In genomic region chr1:10664251-10664650, GRCh38 we compare ENCODE assay signal across 16 cellular contexts.
DNase-seq lines count a peak whose midpoint lies in the region; ATAC-seq and TF ChIP-seq lines count a peak whose summit lies in the region.
"Had no signal": no experiment of that assay in that cellular context is flagged by ENCODE, and none has a peak within 500 bp of the region (broad histone marks: within the 10 kb centered on the region; RNA-seq: fewer than 3 reads in every experiment).

No MANE protein-coding gene starts in this region.

- H3K4me1 ChIP-seq in IMR-90 (ENCODE audit: control insufficient read depth, insufficient read depth, low read length) (peaks cover 1% of the 10 kb centered on the region; the same call in 1 of the 2 replicates), gastrocnemius medialis (peaks cover 56 to 64% of the 10 kb centered on the region in 2 donors)
- H3K4me1 ChIP-seq: parathyroid adenoma had no signal

- H4K20me1 ChIP-seq in IMR-90 (ENCODE audit: insufficient read depth, low read length) = no peaks in the 10 kb centered on the region

- no peak overlapping the region for H3K9ac ChIP-seq in IMR-90 (ENCODE audit: low read depth, low read length)
- H3K9ac ChIP-seq: parathyroid adenoma had no signal

- H3K27ac ChIP-seq in IMR-90 (ENCODE audit: insufficient read depth, low read length) = no peak overlapping the region
- peak overlapping the region; percentile 89 to 95 (median 92) for H3K27ac ChIP-seq in gastrocnemius medialis
- H3K27ac ChIP-seq: parathyroid adenoma had no signal

- CTCF ChIA-PET in IMR-90 (lab: Yijun Ruan, JAX) = no interaction called here

- WGBS in IMR-90 (ENCODE audit: extremely low coverage in 2 of 2, insufficient read length in 1 of 2), 2 experiments = 47% methylated on average over 14 of the region's 15 CpGs; no CpG with 5 or more reads in 1 of the 2 experiments

- H3K79me1 ChIP-seq in IMR-90 (ENCODE audit: low read depth in 1 of 2, low read length in 2 of 2) = no peaks in the 10 kb centered on the region

- no peak overlapping the region for H3K14ac ChIP-seq in IMR-90 (replicated peaks; ENCODE audit: low read depth, low read length)

- H2AK5ac ChIP-seq in IMR-90 (ENCODE audit: low read depth, low read length) = no peak overlapping the region

- H2BK120ac ChIP-seq in IMR-90 (ENCODE audit: low read depth, low read length) = no peak overlapping the region

- TF ChIP-seq RAD21 in IMR-90 (IDR thresholded peaks at IDR 0.05; ENCODE audit: low read length) = no peak

- H3K4me2 ChIP-seq in IMR-90 (ENCODE audit: low read depth, low read length) = no peak overlapping the region

- H2BK5ac ChIP-seq in IMR-90 (ENCODE audit: low read depth, low read length, poor library complexity, severe bottlenecking) = no peak overlapping the region

- intact Hi-C loops in IMR-90 (cut with micrococcal nuclease) (no loop called here), gastrocnemius medialis (cut with DNase I; ENCODE audit: low total_unique reads) (loop anchor here (1.0 to 10.0 kb wide), 5 partner anchors 52 to 291 kb away; no protein-coding TSS in a partner anchor)

- H4K8ac ChIP-seq in IMR-90 (ENCODE audit: low read depth in 2 of 2, low read length in 2 of 2) = no peak overlapping the region

- H3K36me3 Mint-ChIP-seq in glutamatergic neuron (ENCODE audit: unreplicated experiment) (no peaks in the 10 kb centered on the region), immature natural killer cell (no peaks in the 10 kb centered on the region)

- no peak overlapping the region for H4K91ac ChIP-seq in IMR-90 (ENCODE audit: insufficient read depth, low read depth, low read length)

- H3K27ac Mint-ChIP-seq in glutamatergic neuron (ENCODE audit: unreplicated experiment) (peak overlapping the region; percentile 80), immature natural killer cell (no peak overlapping the region)
- H3K27ac Mint-ChIP-seq: activated CD8-positive, alpha-beta T cell treated with anti-CD3 and anti-CD28 coated beads, Interleukin-2, amount 10 ng/mL, durations not matched to agents 7 days and 5 days; activated T-helper 2 cell treated with anti-CD3 and anti-CD28 coated beads, Interferon-gamma antibody, Interleukin-2, Interleukin-4, amounts not matched to agents 10 μg/mL and 5 μg/mL and 100 μg/mL, durations not matched to agents 14 hours and 24 hours and 36 hours had no signal

- H3K27me3 ChIP-seq in IMR-90 (ENCODE audit: control insufficient read depth, insufficient read depth, low read length) = peaks cover 7% of the 10 kb centered on the region; the same call in 1 of the 2 replicates
- H3K27me3 ChIP-seq in gastrocnemius medialis = no peaks in the 10 kb centered on the region

- no peak overlapping the region for H2BK20ac ChIP-seq in IMR-90 (ENCODE audit: low read depth, low read length)

- TF ChIP-seq POLR2A in IMR-90 (IDR thresholded peaks at IDR 0.05; ENCODE audit: low read depth, low read length) = no peak
- peak; percentile 38 to 40 for TF ChIP-seq POLR2A in gastrocnemius medialis (IDR thresholded peaks at IDR 0.05)

- H2AK9ac ChIP-seq in IMR-90 (replicated peaks; ENCODE audit: low read depth, low read length, poor library complexity) = peak overlapping the region; percentile 78

- peaks cover 18% of the 10 kb centered on the region for H3K4me1 Mint-ChIP-seq in glutamatergic neuron (ENCODE audit: low read depth, unreplicated experiment)
- H3K4me1 Mint-ChIP-seq in immature natural killer cell = no peaks in the 10 kb centered on the region

- TF ChIP-seq CTCF in IMR-90 (conservative IDR thresholded peaks at IDR 0.05; ENCODE audit: low read depth, low read length) (no peak), glutamatergic neuron (IDR thresholded peaks at IDR 0.05; ENCODE audit: partially characterized antibody, unreplicated experiment) (no peak), gastrocnemius medialis (IDR thresholded peaks at IDR 0.05 in 4 of 5, conservative IDR thresholded peaks at IDR 0.05 in 1 of 5) (no peak)

- no peaks in the 10 kb centered on the region for H3K9me1 ChIP-seq in IMR-90 (ENCODE audit: insufficient read depth, low read length)

- no peak overlapping the region for H3K4me3 ChIP-seq in IMR-90 (ENCODE audit: insufficient read depth, low read depth, low read length)
- H3K4me3 ChIP-seq in gastrocnemius medialis = no peak overlapping the region

- no peak overlapping the region for H3K4me3 Mint-ChIP-seq in glutamatergic neuron (ENCODE audit: unreplicated experiment)
- H3K4me3 Mint-ChIP-seq in immature natural killer cell = no peak overlapping the region
- H3K4me3 Mint-ChIP-seq: activated CD8-positive, alpha-beta T cell treated with anti-CD3 and anti-CD28 coated beads, Interleukin-2, amount 10 ng/mL, durations not matched to agents 7 days and 5 days had no signal

- in situ Hi-C loops in IMR-90 (cut with MboI; ENCODE audit: low sequenced_read_pairs) (no loop called here), gastrocnemius medialis (cut with MboI; ENCODE audit: low sequenced_read_pairs in 4 of 4) (no loop called here)

- no peak overlapping the region for H3K4ac ChIP-seq in IMR-90 (ENCODE audit: low read depth, low read length)

- POLR2A ChIA-PET in IMR-90 (lab: Charles Lee; ENCODE audit: unreplicated experiment) = no interaction called here

- no peak overlapping the region for H4K5ac ChIP-seq in IMR-90 (ENCODE audit: low read depth, low read length)

- no peak overlapping the region for H3K56ac ChIP-seq in IMR-90 (ENCODE audit: extremely low read depth, insufficient read depth, low read length)

- H3K23ac ChIP-seq in IMR-90 (ENCODE audit: low read depth, low read length) = no peak overlapping the region

- H2AFZ ChIP-seq in IMR-90 (replicated peaks; ENCODE audit: low read length, poor library complexity) = no peak overlapping the region

- DNase-seq in IMR-90 (no peak), glutamatergic neuron (peak; percentile 68), medulla oblongata (ENCODE audit: extremely low spot score) (peak; percentile 9), gastrocnemius medialis (peak; percentile 95 to 98), kidney tubule cell (ENCODE audit: low spot score) (no peak), immature natural killer cell (no peak), SKM-1 (lab: John Stamatoyannopoulos, UW; ENCODE audit: unreplicated experiment) (no peak)
- DNase-seq: activated CD8-positive, alpha-beta T cell treated with anti-CD3 and anti-CD28 coated beads, Interleukin-2, amount 10 ng/mL, durations not matched to agents 7 days and 5 days; amniotic stem cell; erythroblast; GDM1; Kasumi-1; stimulated activated CD4-positive, alpha-beta T cell treated with anti-CD3 and anti-CD28 coated beads, Interleukin-1b, Interleukin-23, amount 100 ng/mL, for 48 hours had no signal

- H3K36me3 ChIP-seq in IMR-90 (ENCODE audit: control insufficient read depth, insufficient read depth, low read length) = no peaks in the 10 kb centered on the region
- H3K36me3 ChIP-seq in gastrocnemius medialis = peaks cover 0 to 8% of the 10 kb centered on the region in 2 donors

- H3K9me3 Mint-ChIP-seq in glutamatergic neuron (ENCODE audit: unreplicated experiment) (peaks cover 5% of the 10 kb centered on the region), immature natural killer cell (no peaks in the 10 kb centered on the region)
- H3K9me3 Mint-ChIP-seq: activated T-helper 2 cell treated with anti-CD3 and anti-CD28 coated beads, Interferon-gamma antibody, Interleukin-2, Interleukin-4, amounts not matched to agents 10 μg/mL and 5 μg/mL and 100 μg/mL, durations not matched to agents 14 hours and 24 hours and 36 hours had no signal

- no peak overlapping the region for H2BK15ac ChIP-seq in IMR-90 (ENCODE audit: low read depth, low read length)

- dilution Hi-C loops in IMR-90 (cut with HindIII; ENCODE audit: low sequenced_read_pairs, unreplicated experiment) = no loop called here

- ATAC-seq in IMR-90 (ENCODE audit: low read depth) = no peak
- peak; percentile 62 to 67 for ATAC-seq in gastrocnemius medialis
- ATAC-seq in GM21619 (IDR thresholded peaks at IDR 0.05; ENCODE audit: unreplicated experiment) = no peak
- ATAC-seq: activated CD8-positive, alpha-beta T cell treated with anti-CD3 and anti-CD28 coated beads, Interleukin-2, amount 10 ng/mL, durations not matched to agents 7 days and 5 days had no signal

- BruUV-seq in IMR-90 (replicated peaks; lab: Mats Ljungman, UMichigan) = no TSS peak

- no peaks in the 10 kb centered on the region for H3K9me3 ChIP-seq in IMR-90 (ENCODE audit: control insufficient read depth, insufficient read depth, low read length)
- H3K9me3 ChIP-seq in gastrocnemius medialis = no peaks in the 10 kb centered on the region

- H3K27me3 Mint-ChIP-seq in glutamatergic neuron (ENCODE audit: unreplicated experiment) (peaks cover 7% of the 10 kb centered on the region), immature natural killer cell (ENCODE audit: low read depth in 3 of 3) (peaks cover 0 to 9% (median 0%) of the 10 kb centered on the region in 3 donors)

- no peak overlapping the region for H3K18ac ChIP-seq in IMR-90 (ENCODE audit: low read depth, low read length)

TF ChIP-seq in IMR-90, 13 proteins besides CTCF, POLR2A, EP300 and RAD21:
- TF ChIP-seq CHD1 (IDR thresholded peaks at IDR 0.05; ENCODE audit: low read depth, low read length) (no peak), RCOR1 (IDR thresholded peaks at IDR 0.05; ENCODE audit: insufficient replicate concordance, low read length) (no peak), MAFK (IDR thresholded peaks at IDR 0.05; ENCODE audit: low read depth, low read length) (no peak)

Comparison
In these comparisons a context has a peak if more than half of its experiments do, and no peak if none do; other contexts are left out.
1. ATAC-seq: peak in gastrocnemius medialis (2 of 2); none in IMR-90 (single experiment) and GM21619 (single experiment).
2. DNase-seq: peak in glutamatergic neuron (single experiment), medulla oblongata (single experiment) and gastrocnemius medialis (2 of 2); none in IMR-90 (single experiment), kidney tubule cell (single experiment), immature natural killer cell (0 of 3) and SKM-1 (single experiment).